Comparison of ENCODE assay signal across 15 cellular contexts in genomic region chr1:211611818-211612217, GRCh38. TPM values are rescaled to one million over a fixed set of nuclear protein-coding genes. Genes with fewer than 3 reads are reported as not detected.
DNase-seq lines count a peak whose midpoint lies in the region; ATAC-seq and TF ChIP-seq lines count a peak whose summit lies in the region.
"Had no signal": no experiment of that assay in that cellular context is flagged by ENCODE, and none has a peak within 500 bp of the region (broad histone marks: within the 10 kb centered on the region; RNA-seq: fewer than 3 reads in every experiment).

No MANE protein-coding gene starts in this region.

- H3K4me3 Mint-ChIP-seq in brain, result no peak overlapping the region
- no peak overlapping the region for H3K4me3 Mint-ChIP-seq in neural progenitor cell
- H3K4me3 Mint-ChIP-seq: IgD-negative memory B cell, immature natural killer cell, naive B cell had no signal

- WGBS in IMR-90 (ENCODE audit: extremely low coverage in 2 of 2, insufficient read length in 1 of 2), 2 experiments, result no CpG with 5 or more reads among the region's 4 CpGs

- H4K20me1 ChIP-seq in IMR-90 (ENCODE audit: insufficient read depth, low read length) (no peaks in the 10 kb centered on the region), neural progenitor cell (ENCODE audit: low read depth) (no peaks in the 10 kb centered on the region)

- H3K14ac ChIP-seq in IMR-90 (replicated peaks; ENCODE audit: low read depth, low read length), result no peak overlapping the region

- peak overlapping the region; percentile 49 for H4K5ac ChIP-seq in IMR-90 (ENCODE audit: low read depth, low read length)

- intact Hi-C loops in IMR-90 (cut with micrococcal nuclease), result no loop called here

- H3K9me3 ChIP-seq in IMR-90 (ENCODE audit: control insufficient read depth, insufficient read depth, low read length), result no peaks in the 10 kb centered on the region
- no peaks in the 10 kb centered on the region for H3K9me3 ChIP-seq in neural progenitor cell (ENCODE audit: low read depth)
- no peaks in the 10 kb centered on the region for H3K9me3 ChIP-seq in BE2C
- H3K9me3 ChIP-seq: stomach had no signal

- H2BK15ac ChIP-seq in IMR-90 (ENCODE audit: low read depth, low read length), result peak overlapping the region; percentile 99

- H4K91ac ChIP-seq in IMR-90 (ENCODE audit: insufficient read depth, low read depth, low read length), result peak overlapping the region; percentile 50; the same call in 1 of the 2 replicates

- H3K9me3 Mint-ChIP-seq in brain, result peaks cover 0 to 4% (median 0%) of the 10 kb centered on the region in 5 experiments
- no peaks in the 10 kb centered on the region for H3K9me3 Mint-ChIP-seq in neural progenitor cell
- H3K9me3 Mint-ChIP-seq: IgD-negative memory B cell, immature natural killer cell, naive B cell had no signal

- dilution Hi-C loops in IMR-90 (cut with HindIII; ENCODE audit: low sequenced_read_pairs, unreplicated experiment), result no loop called here

- H3K56ac ChIP-seq in IMR-90 (ENCODE audit: extremely low read depth, insufficient read depth, low read length), result no peak overlapping the region

- H3K23ac ChIP-seq in IMR-90 (ENCODE audit: low read depth, low read length), result no peak overlapping the region

- no peak overlapping the region for H3K27ac ChIP-seq in ACC112 (ENCODE audit: low read depth, low read length)
- no peak overlapping the region; the same call in 1 of the 2 replicates for H3K27ac ChIP-seq in IMR-90 (ENCODE audit: insufficient read depth, low read length)
- H3K27ac ChIP-seq in neural progenitor cell, result no peak overlapping the region

- H3K79me1 ChIP-seq in IMR-90 (ENCODE audit: low read depth in 1 of 2, low read length in 2 of 2), result no peaks in the 10 kb centered on the region

- peak overlapping the region in 4 of 5 experiments; percentile 53 to 66 (median 58) for H3K27ac Mint-ChIP-seq in brain
- peak overlapping the region; percentile 69 for H3K27ac Mint-ChIP-seq in neural progenitor cell
- H3K27ac Mint-ChIP-seq: IgD-negative memory B cell, immature natural killer cell had no signal

- H2AFZ ChIP-seq in ACC112 (ENCODE audit: low read length, unreplicated experiment) (peak overlapping the region; percentile 53), IMR-90 (replicated peaks; ENCODE audit: low read length, poor library complexity) (peak overlapping the region; percentile 84), neural progenitor cell (replicated peaks) (no peak overlapping the region)

- POLR2A ChIA-PET in IMR-90 (lab: Charles Lee; ENCODE audit: unreplicated experiment), result no interaction called here

- H3K4me1 ChIP-seq in ACC112 (ENCODE audit: control insufficient read depth, insufficient read depth, low read length, unreplicated experiment) (peaks cover 23% of the 10 kb centered on the region), IMR-90 (ENCODE audit: control insufficient read depth, insufficient read depth, low read length) (peaks cover 10% of the 10 kb centered on the region), neural progenitor cell (peaks cover 7% of the 10 kb centered on the region), BE2C (peaks cover 16% of the 10 kb centered on the region)

- H3K4me1 Mint-ChIP-seq in brain (peaks cover 31% of the 10 kb centered on the region), neural progenitor cell (peaks cover 30% of the 10 kb centered on the region)

- no TSS peak for BruUV-seq in IMR-90 (replicated peaks; lab: Mats Ljungman, UMichigan)

- DNase-seq in IMR-90, result no peak
- DNase-seq in neural progenitor cell (ENCODE audit: low spot score), result no peak
- DNase-seq in BE2C, result no peak
- DNase-seq in superior temporal gyrus (ENCODE audit: extremely low spot score), result no peak
- DNase-seq in RPMI8226, result no peak
- DNase-seq in NCI-H774 (lab: John Stamatoyannopoulos, UW), result no peak
- DNase-seq: activated CD4-positive, alpha-beta T cell treated with anti-CD3 and anti-CD28 coated beads, Interleukin-2, amount 50 U/mL, for 1 hour; immature natural killer cell; naive B cell; NCI-H748 treated with DMSO at 0.1 percent for 48 hours; stomach; SW 1271 had no signal

- H2BK20ac ChIP-seq in IMR-90 (ENCODE audit: low read depth, low read length), result peak overlapping the region; percentile 61; the same call in 1 of the 2 replicates

- H3K4me2 ChIP-seq in IMR-90 (ENCODE audit: low read depth, low read length), result no peak overlapping the region
- H3K4me2 ChIP-seq in neural progenitor cell, result no peak overlapping the region

- peaks cover 13% of the 10 kb centered on the region for H3K9me1 ChIP-seq in IMR-90 (ENCODE audit: insufficient read depth, low read length)

- no peak for ATAC-seq in IMR-90 (ENCODE audit: low read depth)

- H3F3A ChIP-seq in neural progenitor cell (ENCODE audit: low read depth), result peaks cover 5% of the 10 kb centered on the region

- H3K27me3 Mint-ChIP-seq in brain, result no peaks in the 10 kb centered on the region
- peaks cover 3% of the 10 kb centered on the region for H3K27me3 Mint-ChIP-seq in neural progenitor cell (ENCODE audit: insufficient read depth, low read depth)
- H3K27me3 Mint-ChIP-seq: naive B cell had no signal

- no peaks in the 10 kb centered on the region for H3K27me3 ChIP-seq in ACC112 (ENCODE audit: insufficient read depth, low read length)
- H3K27me3 ChIP-seq in IMR-90 (ENCODE audit: control insufficient read depth, insufficient read depth, low read length), result no peaks in the 10 kb centered on the region
- H3K27me3 ChIP-seq in neural progenitor cell, result no peaks in the 10 kb centered on the region
- H3K27me3 ChIP-seq in BE2C, result no peaks in the 10 kb centered on the region
- H3K27me3 ChIP-seq: stomach had no signal

- TF ChIP-seq RAD21 in IMR-90 (IDR thresholded peaks at IDR 0.05; ENCODE audit: low read length), result no peak

- no peak overlapping the region for H2BK5ac ChIP-seq in IMR-90 (ENCODE audit: low read depth, low read length, poor library complexity, severe bottlenecking)

- no peak for TF ChIP-seq POLR2A in IMR-90 (IDR thresholded peaks at IDR 0.05; ENCODE audit: low read depth, low read length)

- H2AK9ac ChIP-seq in IMR-90 (replicated peaks; ENCODE audit: low read depth, low read length, poor library complexity), result no peak overlapping the region

- H2BK120ac ChIP-seq in IMR-90 (ENCODE audit: low read depth, low read length), result peak overlapping the region; percentile 80

- TF ChIP-seq CTCF in IMR-90 (conservative IDR thresholded peaks at IDR 0.05; ENCODE audit: low read depth, low read length) (no peak), brain (conservative IDR thresholded peaks at IDR 0.05) (no peak), neural progenitor cell (IDR thresholded peaks at IDR 0.05) (no peak), BE2C (IDR thresholded peaks at IDR 0.05; ENCODE audit: low read depth, low read length) (no peak)

- in situ Hi-C loops in IMR-90 (cut with MboI; ENCODE audit: low sequenced_read_pairs), result no loop called here

- peak overlapping the region; percentile 75; the same call in 1 of the 2 replicates for H2AK5ac ChIP-seq in IMR-90 (ENCODE audit: low read depth, low read length)

- peak overlapping the region; percentile 55; the same call in 1 of the 2 replicates for H3K18ac ChIP-seq in IMR-90 (ENCODE audit: low read depth, low read length)

- H3K36me3 Mint-ChIP-seq in brain (no peaks in the 10 kb centered on the region), neural progenitor cell (no peaks in the 10 kb centered on the region)
- H3K36me3 Mint-ChIP-seq: immature natural killer cell, naive B cell had no signal

- H3K9ac ChIP-seq in IMR-90 (ENCODE audit: low read depth, low read length) (no peak overlapping the region), neural progenitor cell (no peak overlapping the region)

- H3K79me2 ChIP-seq in ACC112 (ENCODE audit: control insufficient read depth, insufficient read depth, low read length, unreplicated experiment) (no peaks in the 10 kb centered on the region), neural progenitor cell (ENCODE audit: low read depth) (no peaks in the 10 kb centered on the region)

- H3K36me3 ChIP-seq in ACC112 (ENCODE audit: insufficient read depth, low read length) (no peaks in the 10 kb centered on the region), IMR-90 (ENCODE audit: control insufficient read depth, insufficient read depth, low read length) (no peaks in the 10 kb centered on the region), neural progenitor cell (no peaks in the 10 kb centered on the region), BE2C (no peaks in the 10 kb centered on the region)
- H3K36me3 ChIP-seq: stomach had no signal

- H3K4ac ChIP-seq in IMR-90 (ENCODE audit: low read depth, low read length), result peak overlapping the region; percentile 37; the same call in 1 of the 2 replicates

- H3K4me3 ChIP-seq in ACC112 (ENCODE audit: low read depth, low read length) (no peak overlapping the region), IMR-90 (ENCODE audit: insufficient read depth, low read depth, low read length) (no peak overlapping the region), neural progenitor cell (no peak overlapping the region), BE2C (ENCODE audit: low read depth, low read length) (no peak overlapping the region)
- H3K4me3 ChIP-seq: stomach had no signal

- CTCF ChIA-PET in IMR-90 (lab: Yijun Ruan, JAX), result no interaction called here

- H4K8ac ChIP-seq in IMR-90 (ENCODE audit: low read depth in 2 of 2, low read length in 2 of 2), result peak overlapping the region in 1 of 2 experiments; percentile 84; a peak in 2 of 4 replicates

TF ChIP-seq in IMR-90, 13 proteins besides CTCF, POLR2A, EP300 and RAD21 (continues in another document):
- no peak for TF ChIP-seq MXI1 (IDR thresholded peaks at IDR 0.05; ENCODE audit: borderline replicate concordance, low read depth, low read length)
- TF ChIP-seq, protein P1, sequence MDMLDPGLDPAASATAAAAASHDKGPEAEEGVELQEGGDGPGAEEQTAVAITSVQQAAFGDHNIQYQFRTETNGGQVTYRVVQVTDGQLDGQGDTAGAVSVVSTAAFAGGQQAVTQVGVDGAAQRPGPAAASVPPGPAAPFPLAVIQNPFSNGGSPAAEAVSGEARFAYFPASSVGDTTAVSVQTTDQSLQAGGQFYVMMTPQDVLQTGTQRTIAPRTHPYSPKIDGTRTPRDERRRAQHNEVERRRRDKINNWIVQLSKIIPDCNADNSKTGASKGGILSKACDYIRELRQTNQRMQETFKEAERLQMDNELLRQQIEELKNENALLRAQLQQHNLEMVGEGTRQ (IDR thresholded peaks at IDR 0.05; ENCODE audit: low read depth, low read length), result no peak

RNA-seq across cellular contexts. Expression of gene SLC30A1, which starts 32.9 kb away (rescaled TPM):
- total RNA-seq in IMR-90 (2012; rRNA removed) (8.4 and 17.8 TPM in 2 replicates), neural progenitor cell (ENCODE audit: low replicate concordance) (4.8 and 7.1 TPM in 2 replicates)
- polyA plus RNA-seq in IMR-90 (2012; rRNA removed) (4.2 and 5.4 TPM in 2 replicates), brain (ENCODE audit: insufficient read depth, low read depth, low replicate concordance) (3.7 TPM)
- polyA plus RNA-seq in IMR-90 (2012; cell fraction: cytosol; rRNA removed), result 3.2 and 4.6 TPM in 2 replicates
- polyA plus RNA-seq in IMR-90 (2012; cell fraction: nucleus; rRNA removed; ENCODE audit: low replicate concordance), result 3.9 and 4.3 TPM in 2 replicates
- 13.0 TPM for polyA plus RNA-seq in BE2C (2012; ENCODE audit: insufficient read depth, insufficient read length, low read depth)
